Comparison of ENCODE assay signal across 8 cellular contexts in the genomic region with DNA sequence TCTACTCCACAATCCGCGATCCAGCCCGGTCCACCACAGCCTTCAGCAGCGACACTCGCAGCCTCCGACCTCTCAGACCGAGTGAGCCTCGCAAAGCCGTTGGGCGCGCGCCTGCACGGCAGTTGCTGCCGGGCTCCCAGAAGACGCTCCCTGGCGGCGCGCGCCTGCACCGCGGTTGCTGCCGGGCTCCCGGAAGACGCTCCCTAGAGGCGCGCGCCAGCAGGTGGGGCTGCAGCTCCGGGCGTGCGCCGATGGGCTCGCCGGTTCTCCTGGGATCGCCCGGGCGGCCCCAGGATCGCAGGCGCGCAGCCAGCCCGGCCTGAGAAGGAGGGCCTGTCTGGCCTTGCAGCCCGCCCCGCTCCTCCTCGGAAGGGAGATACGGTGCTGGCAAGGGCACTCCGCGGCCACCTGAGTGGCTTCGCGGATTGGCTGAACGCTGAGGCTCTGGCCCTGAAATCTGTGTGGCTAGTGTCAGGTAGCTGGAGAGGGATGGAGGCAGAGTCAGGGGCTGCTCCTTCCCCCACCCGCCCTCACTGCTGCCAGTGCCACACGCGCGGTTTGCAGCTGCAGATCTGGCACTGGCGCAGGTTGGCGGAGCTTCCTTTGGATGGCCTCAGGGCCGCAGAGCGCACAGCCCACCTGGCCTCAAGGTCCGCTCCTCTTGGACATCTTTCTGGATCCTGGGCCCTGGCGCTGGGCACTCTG.
DNase-seq lines count a peak whose midpoint lies in the region; ATAC-seq and TF ChIP-seq lines count a peak whose summit lies in the region.
"Not testable (repeated sequence)": the region's sequence is repeated elsewhere in the genome, so short reads cannot be mapped to it uniquely, and the experiment has no call there.

No MANE protein-coding gene starts in this region.

- DNase-seq in NCI-H226: peak; percentile 43
- DNase-seq in activated T-cell treated with anti-CD3 and anti-CD28 coated beads, Interleukin-2, amount 50 U/mL, for 48 hours: peak; percentile 39 to 59
- DNase-seq in epithelial cell of proximal tubule (ENCODE audit: low read depth): not testable (repeated sequence)
- DNase-seq in lung microvascular endothelial cell (ENCODE audit: low read depth in 2 of 2): peak; percentile 54 to 67
- DNase-seq in stimulated activated CD4-positive, alpha-beta T cell treated with anti-CD3 and anti-CD28 coated beads, Interleukin-2, amount 100 ng/mL, for 48 hours: peak; percentile 26 to 39

- TF ChIP-seq CTCF in C4-2B (conservative IDR thresholded peaks at IDR 0.05) (peak; percentile 33), epithelial cell of proximal tubule (conservative IDR thresholded peaks at IDR 0.05; ENCODE audit: low read depth, low read length) (peak; percentile 32)

- not testable (repeated sequence) for H3K27ac ChIP-seq in C4-2B

- H3K4me3 ChIP-seq in epithelial cell of proximal tubule (ENCODE audit: low read depth, low read length): peak overlapping the region; percentile 37

- ATAC-seq in GM19372 (IDR thresholded peaks at IDR 0.05; ENCODE audit: low read depth, unreplicated experiment) (peak; percentile 100), HG02973 (IDR thresholded peaks at IDR 0.05; ENCODE audit: unreplicated experiment) (peak; percentile 100)
